10 cellular contexts compared by ENCODE assay signal in genomic region chrX:133726211-133726630, GRCh38.
DNase-seq lines count a peak whose midpoint lies in the region; ATAC-seq and TF ChIP-seq lines count a peak whose summit lies in the region.
"Had no signal": no experiment of that assay in that cellular context is flagged by ENCODE, and none has a peak within 500 bp of the region (broad histone marks: within the 10 kb centered on the region; RNA-seq: fewer than 3 reads in every experiment).

No MANE protein-coding gene starts in this region.

- no peak overlapping the region for H3K4me3 ChIP-seq in LNCaP clone FGC (ENCODE audit: low read depth, low read length)
- H3K4me3 ChIP-seq in SJCRH30: no peak overlapping the region
- no peak overlapping the region for H3K4me3 ChIP-seq in hepatocyte
- no peak overlapping the region for H3K4me3 ChIP-seq in esophagus squamous epithelium
- no peak overlapping the region for H3K4me3 ChIP-seq in lower leg skin (ENCODE audit: low read depth, poor library complexity, severe bottlenecking)

- H3K79me2 ChIP-seq in hepatocyte: no peaks in the 10 kb centered on the region

- no peak overlapping the region for H2AFZ ChIP-seq in hepatocyte

- no peaks in the 10 kb centered on the region for H3K9me2 ChIP-seq in hepatocyte (replicated peaks; ENCODE audit: insufficient read depth)

- WGBS in hepatocyte (ENCODE audit: low lambda C conversion rate, missing lambda C conversion rate): 49% methylated on average over 2 of the region's 2 CpGs
- 20 to 23% methylated on average over 2 of the region's 2 CpGs for WGBS in esophagus squamous epithelium, 2 donors
- 13 to 52% methylated on average over 2 of the region's 2 CpGs for WGBS in lower leg skin, 2 donors

- H4K20me1 ChIP-seq in hepatocyte (ENCODE audit: insufficient read depth, poor library complexity, severe bottlenecking): no peaks in the 10 kb centered on the region

- H3K4me1 ChIP-seq in SJCRH30 (peaks cover 9% of the 10 kb centered on the region), hepatocyte (ENCODE audit: insufficient read depth) (peaks cover 5% of the 10 kb centered on the region), esophagus squamous epithelium (no peaks in the 10 kb centered on the region)

- peak overlapping the region; percentile 10 for H3K4me2 ChIP-seq in hepatocyte

- intact Hi-C loops in esophagus squamous epithelium (cut with DNase I) (no loop called here), lower leg skin (cut with DNase I; ENCODE audit: low total_unique reads) (no loop called here)

- DNase-seq in AG09319 (ENCODE audit: extremely low read depth, low read depth) (peak; percentile 18), LNCaP clone FGC (ENCODE audit: low read depth) (peak; percentile 1), SJCRH30 (peak; percentile 21 to 55), hepatocyte (ENCODE audit: low spot score) (peak; percentile 9), esophagus squamous epithelium (lab: John Stamatoyannopoulos, UW) (no peak), lower leg skin (ENCODE audit: low spot score in 2 of 2) (no peak)
- DNase-seq: DMS79 treated with DMSO at 0.1 percent for 48 hours, RPMI8226 had no signal

- no peaks in the 10 kb centered on the region for H3K9me3 ChIP-seq in SJCRH30 (replicated peaks)
- no peaks in the 10 kb centered on the region for H3K9me3 ChIP-seq in hepatocyte (ENCODE audit: low read depth)
- H3K9me3 ChIP-seq in esophagus squamous epithelium: no peaks in the 10 kb centered on the region

- no peak for TF ChIP-seq CTCF in AG09319 (IDR thresholded peaks at IDR 0.05; ENCODE audit: low read depth, low read length)
- no peak for TF ChIP-seq CTCF in LNCaP clone FGC (IDR thresholded peaks at IDR 0.05; ENCODE audit: control insufficient read depth, extremely low read depth, insufficient read depth)
- no peak for TF ChIP-seq CTCF in hepatocyte (IDR thresholded peaks at IDR 0.05; ENCODE audit: poor library complexity)
- no peak for TF ChIP-seq CTCF in esophagus squamous epithelium (IDR thresholded peaks at IDR 0.05)
- no peak for TF ChIP-seq CTCF in lower leg skin (IDR thresholded peaks at IDR 0.05)

- TF ChIP-seq POLR2A in esophagus squamous epithelium (IDR thresholded peaks at IDR 0.05) (no peak), lower leg skin (IDR thresholded peaks at IDR 0.05) (no peak)

- no peak for ATAC-seq in HG03196 (IDR thresholded peaks at IDR 0.05; ENCODE audit: unreplicated experiment)
- no peak for ATAC-seq in HG02938 (IDR thresholded peaks at IDR 0.05; ENCODE audit: unreplicated experiment)

- H3K27ac ChIP-seq in SJCRH30 (peak overlapping the region; percentile 58), hepatocyte (peak overlapping the region; percentile 71), esophagus squamous epithelium (peak overlapping the region in 1 of 4 donors; percentile 6)

- H3K36me3 ChIP-seq in SJCRH30: no peaks in the 10 kb centered on the region
- no peaks in the 10 kb centered on the region for H3K36me3 ChIP-seq in hepatocyte (replicated peaks; ENCODE audit: insufficient read depth, low read depth)
- no peaks in the 10 kb centered on the region for H3K36me3 ChIP-seq in esophagus squamous epithelium

- H3K27me3 ChIP-seq in SJCRH30: no peaks in the 10 kb centered on the region
- H3K27me3 ChIP-seq in hepatocyte: no peaks in the 10 kb centered on the region
- H3K27me3 ChIP-seq in esophagus squamous epithelium: no peaks in the 10 kb centered on the region

Comparison
In these comparisons a context has a peak if more than half of its experiments do, and no peak if none do; other contexts are left out.
1. DNase-seq: peak in AG09319 (single experiment), LNCaP clone FGC (single experiment), SJCRH30 (2 of 2) and hepatocyte (single experiment); none in esophagus squamous epithelium (single experiment) and lower leg skin (0 of 2).